Comparison of ENCODE assay signal across 1 cellular context in the genomic region with DNA sequence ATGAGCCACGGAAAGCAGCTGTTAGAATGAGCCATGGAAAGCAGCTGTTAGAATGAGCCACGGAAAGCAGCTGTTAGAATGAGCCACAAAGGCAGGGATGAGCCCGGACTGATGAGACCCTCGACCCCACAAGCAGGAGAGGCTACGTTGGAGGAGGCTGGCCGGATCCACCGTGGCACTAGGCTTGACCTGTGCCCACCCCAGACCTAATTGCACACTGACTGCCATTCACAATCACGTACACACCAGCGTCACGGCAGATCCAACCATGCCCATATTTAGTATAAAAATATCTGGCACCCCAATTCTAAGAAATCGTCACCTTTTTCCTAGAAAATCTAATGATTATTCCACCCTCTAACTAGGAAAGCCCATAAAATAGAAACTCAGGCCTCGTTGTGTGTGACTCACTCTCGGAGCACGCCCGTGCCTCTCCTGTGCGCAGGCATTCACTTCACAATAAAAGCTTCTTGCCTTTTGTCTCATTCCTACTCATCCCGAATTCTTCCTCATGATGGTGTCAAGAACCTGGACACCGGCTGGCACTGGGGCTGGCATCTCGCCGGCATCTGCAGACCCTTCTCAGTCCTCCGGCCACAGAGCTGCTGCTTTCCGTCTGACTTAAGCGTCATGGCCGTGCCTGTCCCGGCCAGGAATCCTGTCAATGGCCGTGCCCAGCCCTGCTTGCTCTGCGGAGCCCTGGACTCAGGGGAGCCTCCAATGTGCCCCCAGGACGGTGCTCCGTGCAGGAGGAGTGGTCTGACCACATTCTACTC.
TF ChIP-seq lines count a peak whose summit lies in the region.

No MANE protein-coding gene starts in this region.

TF ChIP-seq in HepG2, 621 proteins besides CTCF, POLR2A, EP300 and RAD21 (continued from another document and continues in another):
- TF ChIP-seq PRDM10 (CRISPR knock-in tag; IDR thresholded peaks at IDR 0.05; ENCODE audit: low read depth) = 0 out of 2 replicates have a peak, but pooled peaks have one; percentile 15
- TF ChIP-seq, protein P1, sequence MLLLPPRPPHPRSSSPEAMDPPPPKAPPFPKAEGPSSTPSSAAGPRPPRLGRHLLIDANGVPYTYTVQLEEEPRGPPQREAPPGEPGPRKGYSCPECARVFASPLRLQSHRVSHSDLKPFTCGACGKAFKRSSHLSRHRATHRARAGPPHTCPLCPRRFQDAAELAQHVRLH (CRISPR knock-in tag; IDR thresholded peaks at IDR 0.05; ENCODE audit: borderline replicate concordance, low read depth) = 0 out of 2 replicates have a peak, but pooled peaks have one; percentile 7
- TF ChIP-seq NR2F6 (IDR thresholded peaks at IDR 0.05) = peak; percentile 37
- no peak for TF ChIP-seq NR2F6 (CRISPR knock-in tag; IDR thresholded peaks at IDR 0.05)
- no peak for TF ChIP-seq SMARCC2 (IDR thresholded peaks at IDR 0.05)
- TF ChIP-seq HOXA3 (CRISPR knock-in tag; IDR thresholded peaks at IDR 0.05) = peak; percentile 29; the same call in 1 of the 2 replicates
- TF ChIP-seq THYN1 (CRISPR knock-in tag; IDR thresholded peaks at IDR 0.05; ENCODE audit: borderline replicate concordance, low read depth) = 0 out of 2 replicates have a peak, but pooled peaks have one; percentile 29
- no peak for TF ChIP-seq ZSCAN25 (CRISPR knock-in tag; IDR thresholded peaks at IDR 0.05)
- TF ChIP-seq, protein P2, sequence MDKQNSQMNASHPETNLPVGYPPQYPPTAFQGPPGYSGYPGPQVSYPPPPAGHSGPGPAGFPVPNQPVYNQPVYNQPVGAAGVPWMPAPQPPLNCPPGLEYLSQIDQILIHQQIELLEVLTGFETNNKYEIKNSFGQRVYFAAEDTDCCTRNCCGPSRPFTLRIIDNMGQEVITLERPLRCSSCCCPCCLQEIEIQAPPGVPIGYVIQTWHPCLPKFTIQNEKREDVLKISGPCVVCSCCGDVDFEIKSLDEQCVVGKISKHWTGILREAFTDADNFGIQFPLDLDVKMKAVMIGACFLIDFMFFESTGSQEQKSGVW (CRISPR knock-in tag; IDR thresholded peaks at IDR 0.05; ENCODE audit: borderline replicate concordance) = no peak
- TF ChIP-seq RERE (CRISPR knock-in tag; IDR thresholded peaks at IDR 0.05; ENCODE audit: low read depth) = no peak
- peak; percentile 87; the same call in 1 of the 2 replicates for TF ChIP-seq TFAP4 (IDR thresholded peaks at IDR 0.05; ENCODE audit: borderline replicate concordance, low read depth)
- TF ChIP-seq ZNF564 (CRISPR knock-in tag; IDR thresholded peaks at IDR 0.05) = no peak
- TF ChIP-seq, protein P3, sequence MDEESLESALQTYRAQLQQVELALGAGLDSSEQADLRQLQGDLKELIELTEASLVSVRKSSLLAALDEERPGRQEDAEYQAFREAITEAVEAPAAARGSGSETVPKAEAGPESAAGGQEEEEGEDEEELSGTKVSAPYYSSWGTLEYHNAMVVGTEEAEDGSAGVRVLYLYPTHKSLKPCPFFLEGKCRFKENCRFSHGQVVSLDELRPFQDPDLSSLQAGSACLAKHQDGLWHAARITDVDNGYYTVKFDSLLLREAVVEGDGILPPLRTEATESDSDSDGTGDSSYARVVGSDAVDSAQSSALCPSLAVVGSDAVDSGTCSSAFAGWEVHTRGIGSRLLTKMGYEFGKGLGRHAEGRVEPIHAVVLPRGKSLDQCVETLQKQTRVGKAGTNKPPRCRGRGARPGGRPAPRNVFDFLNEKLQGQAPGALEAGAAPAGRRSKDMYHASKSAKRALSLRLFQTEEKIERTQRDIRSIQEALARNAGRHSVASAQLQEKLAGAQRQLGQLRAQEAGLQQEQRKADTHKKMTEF (CRISPR knock-in tag; IDR thresholded peaks at IDR 0.05) = peak; percentile 56; the same call in 1 of the 2 replicates
- TF ChIP-seq HNRNPL (IDR thresholded peaks at IDR 0.05; ENCODE audit: low read depth, low read length) = peak; percentile 93
- TF ChIP-seq ZSCAN5A (CRISPR knock-in tag; IDR thresholded peaks at IDR 0.05; ENCODE audit: borderline replicate concordance) = no peak
- peak; percentile 64 for TF ChIP-seq MED1 (CRISPR knock-in tag; IDR thresholded peaks at IDR 0.05)
- no peak for TF ChIP-seq HNRNPUL1 (IDR thresholded peaks at IDR 0.05; ENCODE audit: low read depth, low read length)
- no peak for TF ChIP-seq ZNF704 (CRISPR knock-in tag; IDR thresholded peaks at IDR 0.05; ENCODE audit: borderline replicate concordance)
- TF ChIP-seq RORA (CRISPR knock-in tag; IDR thresholded peaks at IDR 0.05) = no peak
- TF ChIP-seq BCL6 (CRISPR knock-in tag; IDR thresholded peaks at IDR 0.05) = 0 out of 2 replicates have a peak, but pooled peaks have one; percentile 20
- peak; percentile 77 for TF ChIP-seq SRSF1 (optimal IDR thresholded peaks at IDR 0.05; ENCODE audit: low read depth, low read length)
- TF ChIP-seq ZNF432 (CRISPR knock-in tag; IDR thresholded peaks at IDR 0.05; ENCODE audit: borderline replicate concordance) = no peak
- TF ChIP-seq AHR (CRISPR knock-in tag; IDR thresholded peaks at IDR 0.05) = no peak
- TF ChIP-seq RBM39 (IDR thresholded peaks at IDR 0.05; ENCODE audit: low read depth, low read length, poor library complexity, severe bottlenecking) = peak; percentile 26
- no peak for TF ChIP-seq CCAR2 (optimal IDR thresholded peaks at IDR 0.05; ENCODE audit: low read depth, low read length)
- TF ChIP-seq TBX2 (CRISPR knock-in tag; IDR thresholded peaks at IDR 0.05; ENCODE audit: borderline replicate concordance) = peak; percentile 22; the same call in 1 of the 2 replicates
- no peak for TF ChIP-seq LBX2 (CRISPR knock-in tag; IDR thresholded peaks at IDR 0.05; ENCODE audit: borderline replicate concordance)
- TF ChIP-seq, protein P4, sequence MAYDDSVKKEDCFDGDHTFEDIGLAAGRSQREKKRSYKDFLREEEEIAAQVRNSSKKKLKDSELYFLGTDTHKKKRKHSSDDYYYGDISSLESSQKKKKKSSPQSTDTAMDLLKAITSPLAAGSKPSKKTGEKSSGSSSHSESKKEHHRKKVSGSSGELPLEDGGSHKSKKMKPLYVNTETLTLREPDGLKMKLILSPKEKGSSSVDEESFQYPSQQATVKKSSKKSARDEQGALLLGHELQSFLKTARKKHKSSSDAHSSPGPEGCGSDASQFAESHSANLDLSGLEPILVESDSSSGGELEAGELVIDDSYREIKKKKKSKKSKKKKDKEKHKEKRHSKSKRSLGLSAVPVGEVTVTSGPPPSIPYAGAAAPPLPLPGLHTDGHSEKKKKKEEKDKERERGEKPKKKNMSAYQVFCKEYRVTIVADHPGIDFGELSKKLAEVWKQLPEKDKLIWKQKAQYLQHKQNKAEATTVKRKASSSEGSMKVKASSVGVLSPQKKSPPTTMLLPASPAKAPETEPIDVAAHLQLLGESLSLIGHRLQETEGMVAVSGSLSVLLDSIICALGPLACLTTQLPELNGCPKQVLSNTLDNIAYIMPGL (CRISPR knock-in tag; IDR thresholded peaks at IDR 0.05; ENCODE audit: borderline replicate concordance in 1 of 2, low read depth in 1 of 2) = peak in 1 of 2 experiments; percentile 44; a peak in 1 of 4 replicates
- TF ChIP-seq ZNF761 (CRISPR knock-in tag; conservative IDR thresholded peaks at IDR 0.05) = no peak
- 0 out of 2 replicates have a peak, but pooled peaks have one; percentile 40 for TF ChIP-seq MXD4 (CRISPR knock-in tag; IDR thresholded peaks at IDR 0.05)
- no peak for TF ChIP-seq KLF6 (CRISPR knock-in tag; IDR thresholded peaks at IDR 0.05)
- TF ChIP-seq ZBTB38 (CRISPR knock-in tag; IDR thresholded peaks at IDR 0.05) = peak; percentile 64; the same call in 1 of the 2 replicates
